Comparison of ENCODE assay signal across 8 cellular contexts in genomic region chr11:2791521-2792375, GRCh38.
A peak's percentile ranks its signal among the peaks of the same experiment; 100 is the strongest.
DNase-seq lines count a peak whose midpoint lies in the region; ATAC-seq, FAIRE-seq and TF ChIP-seq lines count a peak whose summit lies in the region.

No MANE protein-coding gene starts in this region.

- H2AFZ ChIP-seq in astrocyte (ENCODE audit: low read depth, low read length) (peak overlapping the region; percentile 73), HepG2 (ENCODE audit: low read length) (no peak overlapping the region)

- H3K79me2 ChIP-seq in astrocyte (ENCODE audit: insufficient read depth, low read length) (no peaks in the 10 kb centered on the region), HepG2 (ENCODE audit: insufficient read depth, low read length) (no peaks in the 10 kb centered on the region)

- no peak for TF ChIP-seq POLR2A in HepG2 (IDR thresholded peaks at IDR 0.05; ENCODE audit: insufficient read depth in 1 of 2, low read depth in 2 of 2, low read length in 2 of 2)

- POLR2A ChIA-PET in HepG2 (lab: Yijun Ruan, JAX): no interaction called here

- no peak for ATAC-seq in HepG2
- ATAC-seq in stimulated activated naive B cell treated with anti-CD40 and anti-IgM and Interleukin-4, amounts not matched to agents 10 μg/mL and 1 μg/mL and 100 μg/mL, for 72 hours (replicated peaks): peak; percentile 73 to 80

- BruUV-seq in HepG2 (replicated peaks; lab: Mats Ljungman, UMichigan): no TSS peak

- H3K9me3 ChIP-seq in astrocyte (ENCODE audit: insufficient read depth, low read depth, low read length) (no peaks in the 10 kb centered on the region), HepG2 (ENCODE audit: low read length) (no peaks in the 10 kb centered on the region)

- intact Hi-C loops in HepG2 (cut with micrococcal nuclease; ENCODE audit: unreplicated experiment): no loop called here

- H3K4me2 ChIP-seq in astrocyte (ENCODE audit: low read length) (peak overlapping the region; percentile 75), HepG2 (ENCODE audit: low read depth, low read length) (no peak overlapping the region)

- CTCF ChIA-PET in HepG2 (lab: Yijun Ruan, JAX; ENCODE audit: low intra/inter-chr PET ratio, low total read pairs): no interaction called here

- H3K36me3 ChIP-seq in astrocyte (ENCODE audit: insufficient read depth, low read length) (no peaks in the 10 kb centered on the region), HepG2 (replicated peaks in 1 of 2; ENCODE audit: control insufficient read depth in 1 of 2, insufficient read depth in 2 of 2, low read length in 2 of 2) (no peaks in the 10 kb centered on the region)

- no peak overlapping the region for H3K4me3 Mint-ChIP-seq in astrocyte (ENCODE audit: unreplicated experiment)
- H3K4me3 Mint-ChIP-seq in stimulated activated naive B cell treated with anti-CD40 and anti-IgM and Interleukin-4, amounts not matched to agents 10 μg/mL and 1 μg/mL and 100 μg/mL, for 72 hours: peak overlapping the region; percentile 78 to 89

- TF ChIP-seq RAD21 in HepG2 (CRISPR knock-in tag; IDR thresholded peaks at IDR 0.05): no peak

- no peak overlapping the region for H3K27ac Mint-ChIP-seq in astrocyte (ENCODE audit: unreplicated experiment)
- H3K27ac Mint-ChIP-seq in stimulated activated naive B cell treated with anti-CD40 and anti-IgM and Interleukin-4, amounts not matched to agents 10 μg/mL and 1 μg/mL and 100 μg/mL, for 72 hours: peak overlapping the region; percentile 94

- H4K20me1 ChIP-seq in astrocyte (ENCODE audit: insufficient read depth, low read length) (no peaks in the 10 kb centered on the region), HepG2 (ENCODE audit: insufficient read depth, low read length) (0 out of 2 replicates have a peak, but pooled peaks cover 2% of the 10 kb centered on the region)

- FAIRE-seq in astrocyte (lab: Jason Lieb, UNC) (no peak), HepG2 (lab: Jason Lieb, UNC) (no peak)

- H3K27me3 Mint-ChIP-seq in astrocyte (ENCODE audit: low read depth, unreplicated experiment): peaks cover 50% of the 10 kb centered on the region
- peaks cover 8 to 43% of the 10 kb centered on the region in 2 donors for H3K27me3 Mint-ChIP-seq in stimulated activated naive B cell treated with anti-CD40 and anti-IgM and Interleukin-4, amounts not matched to agents 10 μg/mL and 1 μg/mL and 100 μg/mL, for 72 hours

- TF ChIP-seq CTCF in astrocyte (IDR thresholded peaks at IDR 0.05; ENCODE audit: insufficient read depth, low read depth, low read length): no peak
- no peak for TF ChIP-seq CTCF in HepG2 (CRISPR knock-in tag; IDR thresholded peaks at IDR 0.05)

- H3K27ac ChIP-seq in astrocyte (ENCODE audit: low read depth, low read length) (no peak overlapping the region), HepG2 (ENCODE audit: extremely low read length, insufficient read depth, low read length) (no peak overlapping the region)

- H3K4me1 Mint-ChIP-seq in astrocyte (ENCODE audit: low read depth, unreplicated experiment): peaks cover 3% of the 10 kb centered on the region
- peaks cover 6% of the 10 kb centered on the region in 2 donors for H3K4me1 Mint-ChIP-seq in stimulated activated naive B cell treated with anti-CD40 and anti-IgM and Interleukin-4, amounts not matched to agents 10 μg/mL and 1 μg/mL and 100 μg/mL, for 72 hours

- H3K36me3 Mint-ChIP-seq in astrocyte (ENCODE audit: low read depth, unreplicated experiment): no peaks in the 10 kb centered on the region
- peaks cover 3 to 13% of the 10 kb centered on the region in 2 donors for H3K36me3 Mint-ChIP-seq in stimulated activated naive B cell treated with anti-CD40 and anti-IgM and Interleukin-4, amounts not matched to agents 10 μg/mL and 1 μg/mL and 100 μg/mL, for 72 hours

- WGBS in HepG2 (ENCODE audit: low lambda C conversion rate): 86% methylated on average over 36 of the region's 71 CpGs

- H3K4me3 ChIP-seq in astrocyte (ENCODE audit: insufficient read depth, low read depth, low read length) (no peak overlapping the region), HepG2 (replicated peaks in 1 of 3; ENCODE audit: insufficient read depth in 1 of 3, low read depth in 2 of 3, low read length in 3 of 3) (no peak overlapping the region)

- in situ Hi-C loops in HepG2 (cut with HindIII; ENCODE audit: extremely low pct_ligation_motif_present, low pct_unique_long_range_greater_than_20kb): no loop called here

- TF ChIP-seq EP300 in HepG2 (IDR thresholded peaks at IDR 0.05; ENCODE audit: low read depth in 2 of 2, low read length in 2 of 2) (no peak), HepG2 (CRISPR knock-in tag; IDR thresholded peaks at IDR 0.05; ENCODE audit: borderline replicate concordance) (no peak)

- peaks cover 3% of the 10 kb centered on the region for H3K9me3 Mint-ChIP-seq in astrocyte (ENCODE audit: unreplicated experiment)
- H3K9me3 Mint-ChIP-seq in stimulated activated naive B cell treated with anti-CD40 and anti-IgM and Interleukin-4, amounts not matched to agents 10 μg/mL and 1 μg/mL and 100 μg/mL, for 72 hours: peaks cover 0 to under 1% of the 10 kb centered on the region in 2 donors

- DNase-seq in NCI-H69 (lab: John Stamatoyannopoulos, UW) (peak; percentile 75), astrocyte (ENCODE audit: low read depth) (no peak), HepG2 (ENCODE audit: low spot score) (no peak), NCI-H510A treated with DMSO at 0.1 percent for 48 hours (lab: John Stamatoyannopoulos, UW) (no peak), SHP77 (lab: John Stamatoyannopoulos, UW) (no peak), SKM-1 (lab: John Stamatoyannopoulos, UW; ENCODE audit: unreplicated experiment) (no peak), NK-92 (lab: John Stamatoyannopoulos, UW; ENCODE audit: unreplicated experiment) (no peak)
- DNase-seq in stimulated activated naive B cell treated with anti-CD40 and anti-IgM and Interleukin-4, amounts not matched to agents 10 μg/mL and 1 μg/mL and 100 μg/mL, for 72 hours: no peak

- H3K4me1 ChIP-seq in astrocyte (ENCODE audit: insufficient read depth, low read length) (no peaks in the 10 kb centered on the region), HepG2 (ENCODE audit: insufficient read depth, low read length) (peaks cover 18% of the 10 kb centered on the region)

- peaks cover 32% of the 10 kb centered on the region for H3K27me3 ChIP-seq in astrocyte (ENCODE audit: insufficient read depth, low read length)
- peaks cover 25 to 66% of the 10 kb centered on the region in 2 experiments for H3K27me3 ChIP-seq in HepG2 (ENCODE audit: control insufficient read depth in 1 of 2, insufficient read depth in 2 of 2, low read length in 2 of 2)

- H3K9ac ChIP-seq in astrocyte (ENCODE audit: low read length) (no peak overlapping the region), HepG2 (ENCODE audit: insufficient read depth, low read depth, low read length) (no peak overlapping the region)

TF ChIP-seq in HepG2, 621 proteins besides CTCF, POLR2A, EP300 and RAD21:
- no peak for TF ChIP-seq NFAT5 (CRISPR knock-in tag; IDR thresholded peaks at IDR 0.05)
- peak; percentile 79 for TF ChIP-seq ZBTB33 (CRISPR knock-in tag; IDR thresholded peaks at IDR 0.05)
- TF ChIP-seq SPEN (CRISPR knock-in tag; IDR thresholded peaks at IDR 0.05; ENCODE audit: low read depth): no peak
